ENCODE assay signal across 15 cellular contexts in the genomic region with DNA sequence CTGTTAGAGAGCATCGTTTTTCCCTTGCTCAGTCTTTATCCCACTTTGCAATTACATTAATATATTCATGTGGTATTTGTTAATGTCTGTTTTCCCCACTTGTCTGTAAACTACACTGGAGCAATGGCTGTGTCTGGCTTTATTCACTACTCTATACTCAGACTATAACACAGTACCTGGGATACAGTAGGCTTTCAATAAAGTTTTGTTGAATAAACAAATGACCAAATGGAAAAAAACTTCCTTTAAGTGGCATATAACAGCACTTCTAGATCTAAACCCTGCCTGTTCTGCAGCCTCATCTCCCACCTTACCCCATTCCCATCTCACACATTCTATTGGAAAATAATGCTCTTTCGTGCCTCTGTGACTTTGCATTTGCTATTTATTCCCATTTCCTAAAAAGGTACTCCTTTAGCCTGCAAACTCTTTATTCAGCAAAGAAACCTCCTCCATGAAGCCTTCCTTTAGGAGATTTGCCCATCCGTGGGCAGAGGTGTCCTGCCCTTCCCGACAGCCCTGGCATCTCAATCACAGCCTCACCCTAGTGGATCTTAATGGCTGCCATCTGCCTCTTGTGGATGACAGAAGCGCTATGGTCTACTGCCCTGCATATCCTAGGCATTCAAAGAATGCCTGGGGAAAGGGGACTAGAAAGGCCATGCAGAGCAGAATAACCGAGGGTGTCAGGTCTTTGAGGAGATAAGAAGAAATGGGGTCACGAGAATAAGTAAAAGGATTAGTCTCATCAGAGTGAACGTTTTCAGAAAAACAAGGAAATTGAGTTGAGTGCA. TPM values are rescaled to one million over a fixed set of nuclear protein-coding genes. Genes with fewer than 3 reads are reported as not detected.
DNase-seq lines count a peak whose midpoint lies in the region; ATAC-seq, FAIRE-seq and TF ChIP-seq lines count a peak whose summit lies in the region.
"Had no signal": no experiment of that assay in that cellular context is flagged by ENCODE, and none has a peak within 500 bp of the region (broad histone marks: within the 10 kb centered on the region; RNA-seq: fewer than 3 reads in every experiment).

No MANE protein-coding gene starts in this region.

- no TSS peak for BruUV-seq in HepG2 (replicated peaks; lab: Mats Ljungman, UMichigan)
- no TSS peak for BruUV-seq in K562 (replicated peaks; lab: Mats Ljungman, UMichigan)
- no TSS peak for BruUV-seq in PC-9 (replicated peaks; lab: Mats Ljungman, UMichigan)
- BruUV-seq in PC-3 (replicated peaks; lab: Mats Ljungman, UMichigan): no TSS peak

- no peaks in the 10 kb centered on the region for H3K9me3 ChIP-seq in HepG2 (ENCODE audit: low read length)
- no peaks in the 10 kb centered on the region for H3K9me3 ChIP-seq in right lobe of liver
- H3K9me3 ChIP-seq in K562 (replicated peaks; ENCODE audit: control insufficient read depth, insufficient read depth, low read depth, low read length): no peaks in the 10 kb centered on the region
- H3K9me3 ChIP-seq in PC-9 (ENCODE audit: insufficient read depth, low read depth): no peaks in the 10 kb centered on the region
- no peaks in the 10 kb centered on the region for H3K9me3 ChIP-seq in PC-3 (ENCODE audit: low read length)

- H3K36me3 ChIP-seq in HepG2 (replicated peaks in 1 of 2; ENCODE audit: control insufficient read depth in 1 of 2, insufficient read depth in 2 of 2, low read length in 2 of 2) (peaks cover 0 to 2% of the 10 kb centered on the region in 2 experiments; a peak in 1 of 5 replicates), right lobe of liver (no peaks in the 10 kb centered on the region), K562 (ENCODE audit: control insufficient read depth, insufficient read depth, low read length) (no peaks in the 10 kb centered on the region), PC-9 (ENCODE audit: low read depth) (no peaks in the 10 kb centered on the region), PC-3 (ENCODE audit: low read depth, low read length) (no peaks in the 10 kb centered on the region)

- ATAC-seq in HepG2 (no peak), right lobe of liver (no peak), K562 (peak; percentile 44; the same call in 2 of the 3 replicates), GM21381 (IDR thresholded peaks at IDR 0.05; ENCODE audit: unreplicated experiment) (no peak), PC-3 (no peak), HG03439 (IDR thresholded peaks at IDR 0.05; ENCODE audit: unreplicated experiment) (no peak)

- H3K9me2 ChIP-seq in PC-9 (ENCODE audit: insufficient read depth) (no peaks in the 10 kb centered on the region), PC-3 (replicated peaks; ENCODE audit: low read length) (no peaks in the 10 kb centered on the region)

- TF ChIP-seq POLR2A in HepG2 (IDR thresholded peaks at IDR 0.05; ENCODE audit: insufficient read depth in 1 of 2, low read depth in 2 of 2, low read length in 2 of 2) (no peak), right lobe of liver (IDR thresholded peaks at IDR 0.05) (no peak), K562 (conservative IDR thresholded peaks at IDR 0.05) (no peak)

- POLR2A ChIA-PET in HepG2 (lab: Yijun Ruan, JAX): no interaction called here
- POLR2A ChIA-PET in K562 (lab: Yijun Ruan, JAX): interaction anchor here (0.6 to 1.3 kb wide), 4 partner anchors 10 to 310 kb away, joined by 3 to 4 read pairs (median 3); no protein-coding TSS in a partner anchor
- POLR2A ChIA-PET in PC-9 (lab: Charles Lee; ENCODE audit: unreplicated experiment): no interaction called here
- POLR2A ChIA-PET in PC-3 (lab: Charles Lee; ENCODE audit: unreplicated experiment): no interaction called here

- TF ChIP-seq EP300 in HepG2 (IDR thresholded peaks at IDR 0.05; ENCODE audit: low read depth in 2 of 2, low read length in 2 of 2): no peak
- no peak for TF ChIP-seq EP300 in HepG2 (CRISPR knock-in tag; IDR thresholded peaks at IDR 0.05; ENCODE audit: borderline replicate concordance)
- TF ChIP-seq EP300 in K562 (IDR thresholded peaks at IDR 0.05; ENCODE audit: low read length): no peak

- CTCF ChIA-PET in HepG2 (lab: Yijun Ruan, JAX; ENCODE audit: low intra/inter-chr PET ratio, low total read pairs): no interaction called here
- CTCF ChIA-PET in K562 (lab: Yijun Ruan, JAX; ENCODE audit: low intra/inter-chr PET ratio): no interaction called here
- CTCF ChIA-PET in PC-9 (lab: Charles Lee): no interaction called here
- CTCF ChIA-PET in PC-3 (lab: Charles Lee): interaction anchor here (0.6 kb wide), 2 partner anchors 19 to 687 kb away, joined by 3 read pairs; no protein-coding TSS in a partner anchor

- no peak overlapping the region for H3K4me2 ChIP-seq in HepG2 (ENCODE audit: low read depth, low read length)
- no peak overlapping the region for H3K4me2 ChIP-seq in K562 (ENCODE audit: insufficient read depth, low read length)
- H3K4me2 ChIP-seq in PC-9: no peak overlapping the region
- H3K4me2 ChIP-seq in PC-3 (ENCODE audit: low read length): no peak overlapping the region

- DNase-seq in HepG2 (ENCODE audit: low spot score) (no peak), right lobe of liver (no peak), K562 (ENCODE audit: extremely low read depth in 1 of 4, low spot score in 3 of 4) (no peak), left kidney (ENCODE audit: low read depth, low spot score) (peak; percentile 68), PC-9 (no peak), PC-3 (no peak)
- DNase-seq: activated CD4-positive, alpha-beta T cell treated with anti-CD3 and anti-CD28 coated beads for 48 hours; Calu3; NCI-H1417 treated with DMSO at 0.1 percent for 48 hours; NK-92 treated with Interleukin-12 subunit alpha and Interleukin-12 subunit beta, amount 100 ng/mL, for 24 hours; SHP77 treated with DMSO at 0.1 percent for 48 hours; T1000 had no signal

- no peaks in the 10 kb centered on the region for H3K27me3 ChIP-seq in HepG2 (ENCODE audit: control insufficient read depth in 1 of 2, insufficient read depth in 2 of 2, low read length in 2 of 2)
- H3K27me3 ChIP-seq in right lobe of liver: no peaks in the 10 kb centered on the region
- no peaks in the 10 kb centered on the region for H3K27me3 ChIP-seq in K562 (ENCODE audit: control insufficient read depth in 2 of 2, insufficient read depth in 2 of 2, low read length in 2 of 2)
- H3K27me3 ChIP-seq in PC-9 (ENCODE audit: insufficient read depth, low read depth): no peaks in the 10 kb centered on the region
- no peaks in the 10 kb centered on the region for H3K27me3 ChIP-seq in PC-3 (ENCODE audit: low read length)

- TF ChIP-seq CTCF in HepG2 (CRISPR knock-in tag; IDR thresholded peaks at IDR 0.05) (no peak), right lobe of liver (IDR thresholded peaks at IDR 0.05) (no peak), K562 (IDR thresholded peaks at IDR 0.05 in 2 of 3, conservative IDR thresholded peaks at IDR 0.05 in 1 of 3; ENCODE audit: insufficient read depth in 2 of 3, low read depth in 1 of 3, low read length in 3 of 3) (no peak), PC-9 (conservative IDR thresholded peaks at IDR 0.05) (no peak), PC-3 (conservative IDR thresholded peaks at IDR 0.05; ENCODE audit: low read depth, low read length) (no peak)

- H3K4me1 ChIP-seq in HepG2 (ENCODE audit: insufficient read depth, low read length): no peaks in the 10 kb centered on the region
- no peaks in the 10 kb centered on the region for H3K4me1 ChIP-seq in right lobe of liver
- peaks cover 0 to 6% of the 10 kb centered on the region in 2 experiments; a peak in 2 of 5 replicates for H3K4me1 ChIP-seq in K562 (replicated peaks in 1 of 2; ENCODE audit: control insufficient read depth in 2 of 2, insufficient read depth in 2 of 2, low read length in 2 of 2)
- H3K4me1 ChIP-seq in PC-9 (replicated peaks; ENCODE audit: insufficient read depth): no peaks in the 10 kb centered on the region
- no peaks in the 10 kb centered on the region for H3K4me1 ChIP-seq in PC-3 (ENCODE audit: insufficient read depth, low read length)

- H3K79me2 ChIP-seq in HepG2 (ENCODE audit: insufficient read depth, low read length): no peaks in the 10 kb centered on the region
- no peaks in the 10 kb centered on the region for H3K79me2 ChIP-seq in K562 (ENCODE audit: control insufficient read depth, insufficient read depth, low read length)
- no peaks in the 10 kb centered on the region for H3K79me2 ChIP-seq in PC-9 (ENCODE audit: low read depth)
- no peaks in the 10 kb centered on the region for H3K79me2 ChIP-seq in PC-3 (ENCODE audit: low read length)

- no peak for TF ChIP-seq RAD21 in HepG2 (CRISPR knock-in tag; IDR thresholded peaks at IDR 0.05)
- TF ChIP-seq RAD21 in K562 (CRISPR knock-in tag; conservative IDR thresholded peaks at IDR 0.05 in 1 of 2, IDR thresholded peaks at IDR 0.05 in 1 of 2): no peak

- H3K27ac ChIP-seq in HepG2 (ENCODE audit: extremely low read length, insufficient read depth, low read length) (no peak overlapping the region), right lobe of liver (no peak overlapping the region), K562 (ENCODE audit: extremely low read depth, low read depth, low read length) (no peak overlapping the region), PC-9 (no peak overlapping the region), PC-3 (ENCODE audit: low read length) (no peak overlapping the region)

- H4K20me1 ChIP-seq in HepG2 (ENCODE audit: insufficient read depth, low read length) (no peaks in the 10 kb centered on the region), K562 (replicated peaks; ENCODE audit: control insufficient read depth, insufficient read depth, low read length) (no peaks in the 10 kb centered on the region), PC-9 (ENCODE audit: insufficient read depth) (no peaks in the 10 kb centered on the region), PC-3 (ENCODE audit: low read length) (no peaks in the 10 kb centered on the region)

- H3F3A ChIP-seq in PC-9 (ENCODE audit: insufficient read depth, low read depth) (no peaks in the 10 kb centered on the region; the same call in 1 of the 2 replicates), PC-3 (ENCODE audit: low read length, unreplicated experiment) (no peaks in the 10 kb centered on the region)

- no peak overlapping the region for H3K4me3 ChIP-seq in HepG2 (replicated peaks in 1 of 3; ENCODE audit: insufficient read depth in 1 of 3, low read depth in 2 of 3, low read length in 3 of 3)
- H3K4me3 ChIP-seq in right lobe of liver: no peak overlapping the region
- H3K4me3 ChIP-seq in K562: no peak overlapping the region
- no peak overlapping the region for H3K4me3 ChIP-seq in PC-9
- H3K4me3 ChIP-seq in PC-3 (ENCODE audit: low read length): no peak overlapping the region

- FAIRE-seq in HepG2 (lab: Jason Lieb, UNC) (no peak), K562 (lab: Jason Lieb, UNC) (no peak)
- FAIRE-seq: islet of Langerhans had no signal

- H2AFZ ChIP-seq in HepG2 (ENCODE audit: low read length): no peak overlapping the region
- no peak overlapping the region for H2AFZ ChIP-seq in K562 (ENCODE audit: low read depth, low read length)
- no peak overlapping the region for H2AFZ ChIP-seq in PC-9
- H2AFZ ChIP-seq in PC-3 (ENCODE audit: low read length): no peak overlapping the region

- WGBS in HepG2 (ENCODE audit: low lambda C conversion rate): 93% methylated on average over 8 of the region's 8 CpGs
- 84% methylated on average over 8 of the region's 8 CpGs for WGBS in right lobe of liver (ENCODE audit: insufficient coverage, low coverage, low lambda C conversion rate, missing lambda C conversion rate)
- 33% methylated on average over 8 of the region's 8 CpGs for WGBS in K562 (ENCODE audit: insufficient coverage, low coverage, missing lambda C conversion rate)

- intact Hi-C loops in HepG2 (cut with micrococcal nuclease; ENCODE audit: unreplicated experiment) (no loop called here), right lobe of liver (cut with DNase I) (no loop called here), K562 (cut with micrococcal nuclease) (no loop called here), PC-9 (cut with micrococcal nuclease; ENCODE audit: unreplicated experiment) (no loop called here), PC-3 (cut with micrococcal nuclease) (no loop called here)

- H3K9me1 ChIP-seq in K562 (ENCODE audit: control insufficient read depth, insufficient read depth, low read length): no peaks in the 10 kb centered on the region

- H3K9ac ChIP-seq in HepG2 (ENCODE audit: insufficient read depth, low read depth, low read length): no peak overlapping the region
- H3K9ac ChIP-seq in K562 (ENCODE audit: insufficient read depth in 1 of 2, low read depth in 2 of 2, low read length in 2 of 2): no peak overlapping the region
- no peak overlapping the region for H3K9ac ChIP-seq in PC-3 (ENCODE audit: low read length)

- in situ Hi-C loops in HepG2 (cut with HindIII; ENCODE audit: extremely low pct_ligation_motif_present, low pct_unique_long_range_greater_than_20kb): no loop called here
- in situ Hi-C loops in K562 (cut with MboI): no loop called here

RNA-seq across cellular contexts. Expression of a gene that starts 57.5 kb away (rescaled TPM):
- 4.7 and 8.6 TPM in 2 replicates for total RNA-seq in HepG2 (2016; rRNA removed; fragmentation: Illumina TruSeq; extraction: Trizol)
- total RNA-seq in HepG2 (2016; cell fraction: cytosol; rRNA removed; fragmentation: Illumina TruSeq; extraction: Trizol; ENCODE audit: low read depth): 1.9 and 2.3 TPM in 2 replicates
- total RNA-seq in HepG2 (2016; cell fraction: insoluble cytoplasmic fraction; rRNA removed; fragmentation: Illumina TruSeq; extraction: Trizol): 5.6 and 7.5 TPM in 2 replicates
- 4.9 and 6.3 TPM in 2 replicates for total RNA-seq in HepG2 (2016; cell fraction: membrane; rRNA removed; fragmentation: Illumina TruSeq; extraction: Trizol)
- total RNA-seq in HepG2 (2016; cell fraction: nucleus; rRNA removed; fragmentation: Illumina TruSeq; extraction: Trizol): 4.5 and 7.0 TPM in 2 replicates
- polyA plus RNA-seq in HepG2 (2011; rRNA removed): 30.6 and 49.8 TPM in 2 replicates
- 36.8 and 39.8 TPM in 2 replicates for polyA plus RNA-seq in HepG2 (2011; cell fraction: cytosol; rRNA removed)
- polyA plus RNA-seq in HepG2 (2011; cell fraction: nucleus; rRNA removed): 38.0 and 46.6 TPM in 2 replicates
- polyA plus RNA-seq in HepG2 (2012): 3.4 and 5.3 TPM in 2 replicates
- polyA plus RNA-seq in HepG2 (2016; cell fraction: cytosol; fragmentation: Illumina TruSeq; extraction: Trizol; ENCODE audit: low read depth): 2.4 and 2.5 TPM in 2 replicates
- polyA plus RNA-seq in HepG2 (2016; cell fraction: insoluble cytoplasmic fraction; fragmentation: Illumina TruSeq; extraction: Trizol; ENCODE audit: low read depth): 4.6 and 4.7 TPM in 2 replicates
- polyA plus RNA-seq in HepG2 (2016; cell fraction: membrane; fragmentation: Illumina TruSeq; extraction: Trizol; ENCODE audit: low read depth): 3.8 and 5.6 TPM in 2 replicates
- 12.2 and 13.8 TPM in 2 replicates for polyA plus RNA-seq in HepG2 (2016; cell fraction: nucleus; fragmentation: Illumina TruSeq; extraction: Trizol; ENCODE audit: insufficient read depth, low read depth)
- polyA minus RNA-seq in HepG2 (2011; rRNA and poly(A)+ RNA removed; ENCODE audit: low replicate concordance): 2.5 and 69.1 TPM in 2 replicates
- polyA minus RNA-seq in HepG2 (2011; cell fraction: cytosol; rRNA and poly(A)+ RNA removed): 20.4 and 35.1 TPM in 2 replicates
- polyA minus RNA-seq in HepG2 (2011; cell fraction: nucleus; rRNA and poly(A)+ RNA removed): 8.9 and 15.5 TPM in 2 replicates
- 1 to 10 TPM in 4 of 6 experiments, under 1 TPM in 2; 0.72 to 3.0 (median 1.2) TPM for total RNA-seq in right lobe of liver
- 0.46 and 1.2 TPM in 2 replicates for total RNA-seq in K562 (2011; cell fraction: chromatin; rRNA removed; ENCODE audit: low replicate concordance)
- 0.67 and 0.79 TPM in 2 replicates for total RNA-seq in K562 (2011; cell fraction: nucleolus; rRNA removed)
- 0.59 and 1.1 TPM in 2 replicates for total RNA-seq in K562 (2011; cell fraction: nucleoplasm; rRNA removed)
- total RNA-seq in K562 (2014; rRNA removed): 0.04 and 0.82 TPM in 2 replicates
- 0.11 and 0.38 TPM in 2 replicates for total RNA-seq in K562 (2014; rRNA removed; fragmentation: Illumina TruSeq; extraction: Trizol)
- total RNA-seq in K562 (2015; rRNA removed; fragmentation: Illumina TruSeq; extraction: Trizol): 0.11 and 0.19 TPM in 2 replicates
- total RNA-seq in K562 (2021): 0.63 and 0.86 TPM in 2 replicates
- polyA plus RNA-seq in K562 (2011; rRNA removed): 0.04 and 0.09 TPM in 2 replicates
- 0.04 and 0.31 TPM in 2 replicates for polyA plus RNA-seq in K562 (2011; cell fraction: cytosol; rRNA removed)
- 0.30 and 0.63 TPM in 2 replicates for polyA plus RNA-seq in K562 (2011; cell fraction: nucleus; rRNA removed)
- 0.17 and 0.46 TPM in 2 replicates for polyA plus RNA-seq in K562 (2012)
- 0.08 and 0.09 TPM in 2 replicates for polyA plus RNA-seq in K562 (2014; fragmentation: Illumina TruSeq; extraction: Trizol)
- not detected for polyA plus RNA-seq in K562 (2014; fragmentation: Nextera tagmentation; extraction: Ambion mirVana)
- 0.12 and 0.52 TPM in 2 replicates for polyA plus RNA-seq in K562 (2014; rRNA removed)
- polyA minus RNA-seq in K562 (2011; rRNA and poly(A)+ RNA removed): 0.04 and 0.18 TPM in 2 replicates
- polyA minus RNA-seq in K562 (2011; cell fraction: cytosol; rRNA and poly(A)+ RNA removed): not detected in 2 replicates
- polyA minus RNA-seq in K562 (2011; cell fraction: nucleus; rRNA and poly(A)+ RNA removed): 0.27 and 0.44 TPM in 2 replicates
- total RNA-seq in PC-9 (2021): 4.2 and 5.3 TPM in 2 replicates
- 0.06 and 0.33 TPM in 2 replicates for total RNA-seq in PC-3 (2014; rRNA removed)
